ENCODE assay signal across 22 cellular contexts in the genomic region with DNA sequence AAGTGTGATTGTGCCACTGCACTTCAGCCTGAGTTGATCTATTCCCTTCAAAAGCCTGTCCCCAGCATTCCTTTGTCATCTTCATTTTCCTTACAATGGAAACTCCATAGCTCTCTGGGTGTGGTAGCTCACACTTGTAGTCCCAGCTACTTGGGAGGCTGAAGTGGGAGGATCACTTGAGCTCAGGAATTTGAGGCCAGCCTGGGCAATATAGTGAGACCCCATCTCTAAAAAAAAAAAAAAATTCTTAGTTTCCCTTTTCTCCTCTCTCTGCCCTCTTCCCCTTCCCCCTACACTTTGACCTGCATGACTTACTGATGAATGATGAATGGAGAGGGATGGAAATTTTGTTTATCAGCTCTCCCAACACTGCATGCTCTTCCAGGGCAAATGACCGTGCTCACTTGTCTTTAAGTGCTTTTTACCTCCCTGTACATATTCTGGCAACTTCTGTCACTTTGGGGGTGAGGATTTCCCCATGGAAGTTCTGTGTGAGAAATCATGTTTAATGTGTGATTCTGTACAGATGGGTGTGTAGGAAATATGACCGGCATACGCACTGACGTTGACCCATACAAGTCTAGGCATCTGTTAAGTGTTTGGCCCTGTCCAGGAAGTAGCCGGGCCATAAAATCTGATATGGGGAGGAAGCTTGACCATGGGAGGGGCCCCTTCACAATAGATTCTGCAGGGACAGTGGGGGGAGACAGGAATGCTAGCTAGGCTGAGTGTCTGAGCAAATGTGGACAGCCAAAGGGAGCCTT.
DNase-seq lines count a peak whose midpoint lies in the region; ATAC-seq and TF ChIP-seq lines count a peak whose summit lies in the region.
"Had no signal": no experiment of that assay in that cellular context is flagged by ENCODE, and none has a peak within 500 bp of the region (broad histone marks: within the 10 kb centered on the region; RNA-seq: fewer than 3 reads in every experiment).

No MANE protein-coding gene starts in this region.

- H3K4me3 ChIP-seq in psoas muscle, result no peak overlapping the region
- H3K4me3 ChIP-seq: breast epithelium, HAP-1, MG63, Peyer's patch had no signal

- H3K36me3 Mint-ChIP-seq in dendritic cell treated with granulocyte-macrophage colony-stimulating factor and Interleukin-4, amounts not matched to agents 40 ng/mL and 50 ng/mL, for 4 days (ENCODE audit: low read depth), result no peaks in the 10 kb centered on the region
- H3K36me3 Mint-ChIP-seq: mesothelial cell of epicardium had no signal

- H3K4me1 Mint-ChIP-seq in dendritic cell treated with granulocyte-macrophage colony-stimulating factor and Interleukin-4, amounts not matched to agents 40 ng/mL and 50 ng/mL, for 4 days (ENCODE audit: low read depth), result peaks cover 60% of the 10 kb centered on the region

- H3K9me3 ChIP-seq in psoas muscle, result no peaks in the 10 kb centered on the region
- H3K9me3 ChIP-seq: breast epithelium, HAP-1, MG63, Peyer's patch had no signal

- no peaks in the 10 kb centered on the region for H3K27me3 ChIP-seq in psoas muscle (ENCODE audit: insufficient read depth in 3 of 3, low read length in 2 of 3)
- H3K27me3 ChIP-seq: breast epithelium, MG63, Peyer's patch had no signal

- 53 to 61% (median 54%) methylated on average over 5 of the region's 5 CpGs for WGBS in psoas muscle, 3 donors

- H3K27me3 Mint-ChIP-seq in dendritic cell treated with granulocyte-macrophage colony-stimulating factor and Interleukin-4, amounts not matched to agents 40 ng/mL and 50 ng/mL, for 4 days, result peaks cover 14% of the 10 kb centered on the region
- H3K27me3 Mint-ChIP-seq: activated CD8-positive, alpha-beta T cell treated with anti-CD3 and anti-CD28 coated beads for 36 hours had no signal

- no peaks in the 10 kb centered on the region for H3K4me1 ChIP-seq in psoas muscle
- H3K4me1 ChIP-seq: breast epithelium had no signal

- no peak overlapping the region for H3K4me3 Mint-ChIP-seq in dendritic cell treated with granulocyte-macrophage colony-stimulating factor and Interleukin-4, amounts not matched to agents 40 ng/mL and 50 ng/mL, for 4 days
- H3K4me3 Mint-ChIP-seq: activated CD8-positive, alpha-beta T cell treated with anti-CD3 and anti-CD28 coated beads for 36 hours; mesothelial cell of epicardium; nephron progenitor cell had no signal

- H3K27ac Mint-ChIP-seq in dendritic cell treated with granulocyte-macrophage colony-stimulating factor and Interleukin-4, amounts not matched to agents 40 ng/mL and 50 ng/mL, for 4 days, result peak overlapping the region; percentile 56
- H3K27ac Mint-ChIP-seq: activated CD8-positive, alpha-beta T cell treated with anti-CD3 and anti-CD28 coated beads for 36 hours; mesothelial cell of epicardium; nephron progenitor cell had no signal

- peak; percentile 31 for DNase-seq in DMS53 treated with DMSO at 0.1 percent for 48 hours (lab: John Stamatoyannopoulos, UW; ENCODE audit: unreplicated experiment)
- peak; percentile 80 for DNase-seq in left kidney (ENCODE audit: low read depth, low spot score)
- DNase-seq in psoas muscle, result no peak
- no peak for DNase-seq in glomerular visceral epithelial cell (ENCODE audit: extremely low spot score)
- DNase-seq in NCI-H345 treated with DMSO at 0.1 percent for 48 hours (lab: John Stamatoyannopoulos, UW; ENCODE audit: unreplicated experiment), result no peak
- DNase-seq in NCI-H748 (lab: John Stamatoyannopoulos, UW; ENCODE audit: unreplicated experiment), result no peak
- no peak for DNase-seq in T-helper 2 cell
- DNase-seq: activated CD8-positive, alpha-beta T cell treated with anti-CD3 and anti-CD28 coated beads for 36 hours; activated gamma-delta T cell treated with Interleukin-2 at 50 U/mL for 16 hours; activated T-cell treated with anti-CD3 and anti-CD28 coated beads for 4 hours; C1 segment of cervical spinal cord; cortex of kidney; MG63; NCI-H1436; NCI-H2107; nephron progenitor cell; Peyer's patch had no signal

- H3K9me3 Mint-ChIP-seq in dendritic cell treated with granulocyte-macrophage colony-stimulating factor and Interleukin-4, amounts not matched to agents 40 ng/mL and 50 ng/mL, for 4 days, result no peaks in the 10 kb centered on the region
- H3K9me3 Mint-ChIP-seq: activated CD8-positive, alpha-beta T cell treated with anti-CD3 and anti-CD28 coated beads for 36 hours; mesothelial cell of epicardium; nephron progenitor cell had no signal

- H3K27ac ChIP-seq in psoas muscle, result peak overlapping the region; percentile 23
- H3K27ac ChIP-seq: breast epithelium, HL-60 had no signal

- no peak for TF ChIP-seq CTCF in psoas muscle (IDR thresholded peaks at IDR 0.05)

- intact Hi-C loops in dendritic cell treated with granulocyte-macrophage colony-stimulating factor and Interleukin-4, amounts not matched to agents 40 ng/mL and 50 ng/mL, for 4 days (cut with micrococcal nuclease), result no loop called here
- intact Hi-C loops in psoas muscle (cut with DNase I), result no loop called here

- ATAC-seq in psoas muscle, result peak in 3 of 4 donors; percentile 35 to 57 (median 38)
- ATAC-seq: activated CD8-positive, alpha-beta T cell treated with anti-CD3 and anti-CD28 coated beads for 36 hours had no signal

- no peaks in the 10 kb centered on the region for H3K36me3 ChIP-seq in psoas muscle (ENCODE audit: insufficient read depth in 1 of 2, low read depth in 1 of 2)
- H3K36me3 ChIP-seq: breast epithelium, HAP-1, MG63, Peyer's patch had no signal

Comparison
In these comparisons a context has a peak if more than half of its experiments do, and no peak if none do; other contexts are left out.
1. DNase-seq: peak in DMS53 treated with DMSO at 0.1 percent for 48 hours (single experiment) and left kidney (single experiment); none in psoas muscle (0 of 2), glomerular visceral epithelial cell (single experiment), NCI-H345 treated with DMSO at 0.1 percent for 48 hours (single experiment), NCI-H748 (single experiment) and T-helper 2 cell (0 of 5).